ENCODE assay signal across 29 cellular contexts in the genomic region with DNA sequence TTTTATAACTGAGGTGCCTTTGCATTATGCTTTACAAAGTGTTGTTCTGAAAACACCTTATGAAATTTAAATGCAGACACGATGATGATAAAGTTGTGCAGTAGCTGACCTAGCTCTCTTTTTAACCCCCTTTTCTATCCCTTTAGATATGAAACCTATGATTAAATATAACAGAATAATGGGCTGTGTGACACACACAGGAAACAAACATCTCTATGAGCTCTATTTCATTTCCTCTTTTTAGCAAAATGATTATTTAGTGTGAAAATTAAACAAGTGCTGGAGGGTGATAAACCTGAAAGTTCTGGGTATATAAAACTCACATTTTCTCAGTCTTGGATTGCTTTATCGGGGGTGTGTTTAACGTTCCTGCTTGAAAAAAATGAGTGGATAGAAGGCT.
"Had no signal": no experiment of that assay in that cellular context is flagged by ENCODE, and none has a peak within 500 bp of the region (broad histone marks: within the 10 kb centered on the region; RNA-seq: fewer than 3 reads in every experiment).

No MANE protein-coding gene starts in this region.

- H3K4me1 ChIP-seq: gastroesophageal sphincter had no signal

- FAIRE-seq: endothelial cell of umbilical vein, kidney, urothelium cell line had no signal

- ATAC-seq: activated T-cell treated with anti-CD3 and anti-CD28 coated beads, Interleukin-2, amount 50 U/mL, for 4 hours; activated T-helper 17 cell treated with anti-CD3 and anti-CD28 coated beads, Interleukin-2, amount 50 U/mL, for 72 hours; gastroesophageal sphincter; left colon; sciatic nerve; WTC11 had no signal

- H3K27ac ChIP-seq: gastroesophageal sphincter, neutrophil, ovary, skin epidermis, thoracic aorta had no signal

- H3K27me3 ChIP-seq: gastroesophageal sphincter, neutrophil, ovary had no signal

- DNase-seq: activated CD4-positive, alpha-beta memory T cell treated with anti-CD3 and anti-CD28 coated beads, Interleukin-2, amount 10 ng/mL, durations not matched to agents 7 days and 5 days; activated CD4-positive, alpha-beta T cell treated with anti-CD3 and anti-CD28 coated beads for 1 hour; activated CD4-positive, alpha-beta T cell treated with anti-CD3 and anti-CD28 coated beads, Interleukin-2, amount 10 ng/mL, durations not matched to agents 7 days and 5 days; activated gamma-delta T cell treated with Interleukin-2 at 50 U/mL for 16 hours; activated naive CD4-positive, alpha-beta T cell treated with anti-CD3 and anti-CD28 coated beads, Interleukin-2, amount 50 U/mL, for 16 hours; activated T-cell treated with anti-CD3 and anti-CD28 coated beads, Interleukin-2, amount 50 U/mL, for 4 hours; amygdala; caudate nucleus; head of caudate nucleus; hypothalamus; immature natural killer cell; kidney; left colon; mammary epithelial cell; naive B cell; nephron progenitor cell; ovary; stimulated activated CD4-positive, alpha-beta T cell treated with anti-CD3 and anti-CD28 coated beads, Interleukin-12 subunit alpha, Interleukin-12 subunit beta, amount 100 ng/mL, for 4 hours; stimulated activated CD4-positive, alpha-beta T cell treated with anti-CD3 and anti-CD28 coated beads, Interleukin-4, amount 100 ng/mL, for 1 hour; trophoblast cell had no signal

- H3K9me3 ChIP-seq: neutrophil, ovary had no signal

- H3K4me3 ChIP-seq: gastroesophageal sphincter, ovary, skin epidermis, thoracic aorta had no signal

- H3K36me3 ChIP-seq: gastroesophageal sphincter, neutrophil, ovary, thoracic aorta had no signal
